In the genomic region with DNA sequence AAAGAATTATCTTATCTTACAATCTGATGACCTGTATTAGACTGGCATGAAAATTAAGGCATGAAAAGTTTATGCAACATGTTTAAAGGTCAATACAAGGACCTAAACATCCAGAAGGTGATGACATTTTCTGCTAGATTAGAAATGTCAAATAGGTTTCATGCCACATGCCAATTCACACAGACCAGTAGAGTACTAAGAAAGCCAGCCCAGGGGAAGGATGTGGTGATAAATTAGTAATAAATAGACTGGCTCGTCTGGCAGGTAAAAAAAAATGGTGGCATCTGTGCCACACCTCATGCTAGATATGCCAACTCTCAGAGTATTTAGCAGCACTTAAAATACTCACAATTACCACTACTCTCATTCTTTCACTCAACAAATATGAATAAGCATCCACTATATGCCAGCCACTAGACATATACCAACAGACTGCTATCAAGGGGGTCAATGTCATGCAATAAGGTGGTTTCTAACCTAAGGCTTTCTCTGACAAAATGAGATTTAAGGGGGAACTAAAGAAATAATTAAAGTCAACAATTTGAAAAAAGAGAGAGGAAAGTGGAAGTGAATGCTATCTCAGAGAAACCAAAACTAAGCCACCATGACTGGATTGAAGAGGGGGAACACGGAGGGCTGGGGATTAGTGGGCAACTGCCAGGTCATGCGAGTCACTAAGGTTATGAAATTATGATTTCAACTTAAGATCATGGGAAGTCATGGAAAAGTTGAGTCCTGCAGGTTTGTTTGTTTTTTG, we compare ENCODE assay signal across 1 cellular context.
A peak's percentile ranks its signal among the peaks of the same experiment; 100 is the strongest.
TF ChIP-seq lines count a peak whose summit lies in the region.

No MANE protein-coding gene starts in this region.

TF ChIP-seq in K562, 482 proteins besides CTCF, POLR2A, EP300 and RAD21 (continued from another document):
- TF ChIP-seq, protein P1, sequence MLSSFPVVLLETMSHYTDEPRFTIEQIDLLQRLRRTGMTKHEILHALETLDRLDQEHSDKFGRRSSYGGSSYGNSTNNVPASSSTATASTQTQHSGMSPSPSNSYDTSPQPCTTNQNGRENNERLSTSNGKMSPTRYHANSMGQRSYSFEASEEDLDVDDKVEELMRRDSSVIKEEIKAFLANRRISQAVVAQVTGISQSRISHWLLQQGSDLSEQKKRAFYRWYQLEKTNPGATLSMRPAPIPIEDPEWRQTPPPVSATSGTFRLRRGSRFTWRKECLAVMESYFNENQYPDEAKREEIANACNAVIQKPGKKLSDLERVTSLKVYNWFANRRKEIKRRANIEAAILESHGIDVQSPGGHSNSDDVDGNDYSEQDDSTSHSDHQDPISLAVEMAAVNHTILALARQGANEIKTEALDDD (IDR thresholded peaks at IDR 0.05) = peak; percentile 51; the same call in 1 of the 2 replicates
- TF ChIP-seq SMARCA4 (IDR thresholded peaks at IDR 0.05) = peak; percentile 41; the same call in 1 of the 2 replicates
- TF ChIP-seq NFE2 (IDR thresholded peaks at IDR 0.05; ENCODE audit: low read depth) = peak; percentile 49; the same call in 1 of the 2 replicates
- TF ChIP-seq TBL1XR1 (IDR thresholded peaks at IDR 0.05; ENCODE audit: low read length in 2 of 2) = no peak
- peak in 1 of 3 experiments; percentile 13 for TF ChIP-seq YY1 (IDR thresholded peaks at IDR 0.05; ENCODE audit: borderline replicate concordance in 1 of 3, control insufficient read depth in 1 of 3, extremely low read depth in 1 of 3, insufficient read depth in 3 of 3, insufficient read length in 1 of 3, insufficient replicate concordance in 2 of 3, low read depth in 1 of 3, low read length in 2 of 3)
- peak in 1 of 2 experiments; percentile 16; a peak in 1 of 4 replicates for TF ChIP-seq KDM1A (IDR thresholded peaks at IDR 0.05)
- TF ChIP-seq BRD9 (IDR thresholded peaks at IDR 0.05; ENCODE audit: low read depth, partially characterized antibody) = no peak
- TF ChIP-seq JUND (IDR thresholded peaks at IDR 0.05; ENCODE audit: borderline replicate concordance, low read depth, low read length) = 0 out of 2 replicates have a peak, but pooled peaks have one; percentile 19
- TF ChIP-seq JUND (tag; IDR thresholded peaks at IDR 0.05; ENCODE audit: borderline replicate concordance, low read depth, low read length) = no peak
- no peak for TF ChIP-seq GATA2 (CRISPR knock-in tag; IDR thresholded peaks at IDR 0.05)
- TF ChIP-seq ZBED1 (IDR thresholded peaks at IDR 0.05) = no peak
- no peak for TF ChIP-seq TCF7 (IDR thresholded peaks at IDR 0.05; ENCODE audit: borderline replicate concordance)
- TF ChIP-seq ARID1B (IDR thresholded peaks at IDR 0.05) = peak; percentile 55; the same call in 1 of the 2 replicates
- TF ChIP-seq, protein P2, sequence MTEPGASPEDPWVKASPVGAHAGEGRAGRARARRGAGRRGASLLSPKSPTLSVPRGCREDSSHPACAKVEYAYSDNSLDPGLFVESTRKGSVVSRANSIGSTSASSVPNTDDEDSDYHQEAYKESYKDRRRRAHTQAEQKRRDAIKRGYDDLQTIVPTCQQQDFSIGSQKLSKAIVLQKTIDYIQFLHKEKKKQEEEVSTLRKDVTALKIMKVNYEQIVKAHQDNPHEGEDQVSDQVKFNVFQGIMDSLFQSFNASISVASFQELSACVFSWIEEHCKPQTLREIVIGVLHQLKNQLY (CRISPR knock-in tag; conservative IDR thresholded peaks at IDR 0.05) = no peak
- TF ChIP-seq, protein P3, sequence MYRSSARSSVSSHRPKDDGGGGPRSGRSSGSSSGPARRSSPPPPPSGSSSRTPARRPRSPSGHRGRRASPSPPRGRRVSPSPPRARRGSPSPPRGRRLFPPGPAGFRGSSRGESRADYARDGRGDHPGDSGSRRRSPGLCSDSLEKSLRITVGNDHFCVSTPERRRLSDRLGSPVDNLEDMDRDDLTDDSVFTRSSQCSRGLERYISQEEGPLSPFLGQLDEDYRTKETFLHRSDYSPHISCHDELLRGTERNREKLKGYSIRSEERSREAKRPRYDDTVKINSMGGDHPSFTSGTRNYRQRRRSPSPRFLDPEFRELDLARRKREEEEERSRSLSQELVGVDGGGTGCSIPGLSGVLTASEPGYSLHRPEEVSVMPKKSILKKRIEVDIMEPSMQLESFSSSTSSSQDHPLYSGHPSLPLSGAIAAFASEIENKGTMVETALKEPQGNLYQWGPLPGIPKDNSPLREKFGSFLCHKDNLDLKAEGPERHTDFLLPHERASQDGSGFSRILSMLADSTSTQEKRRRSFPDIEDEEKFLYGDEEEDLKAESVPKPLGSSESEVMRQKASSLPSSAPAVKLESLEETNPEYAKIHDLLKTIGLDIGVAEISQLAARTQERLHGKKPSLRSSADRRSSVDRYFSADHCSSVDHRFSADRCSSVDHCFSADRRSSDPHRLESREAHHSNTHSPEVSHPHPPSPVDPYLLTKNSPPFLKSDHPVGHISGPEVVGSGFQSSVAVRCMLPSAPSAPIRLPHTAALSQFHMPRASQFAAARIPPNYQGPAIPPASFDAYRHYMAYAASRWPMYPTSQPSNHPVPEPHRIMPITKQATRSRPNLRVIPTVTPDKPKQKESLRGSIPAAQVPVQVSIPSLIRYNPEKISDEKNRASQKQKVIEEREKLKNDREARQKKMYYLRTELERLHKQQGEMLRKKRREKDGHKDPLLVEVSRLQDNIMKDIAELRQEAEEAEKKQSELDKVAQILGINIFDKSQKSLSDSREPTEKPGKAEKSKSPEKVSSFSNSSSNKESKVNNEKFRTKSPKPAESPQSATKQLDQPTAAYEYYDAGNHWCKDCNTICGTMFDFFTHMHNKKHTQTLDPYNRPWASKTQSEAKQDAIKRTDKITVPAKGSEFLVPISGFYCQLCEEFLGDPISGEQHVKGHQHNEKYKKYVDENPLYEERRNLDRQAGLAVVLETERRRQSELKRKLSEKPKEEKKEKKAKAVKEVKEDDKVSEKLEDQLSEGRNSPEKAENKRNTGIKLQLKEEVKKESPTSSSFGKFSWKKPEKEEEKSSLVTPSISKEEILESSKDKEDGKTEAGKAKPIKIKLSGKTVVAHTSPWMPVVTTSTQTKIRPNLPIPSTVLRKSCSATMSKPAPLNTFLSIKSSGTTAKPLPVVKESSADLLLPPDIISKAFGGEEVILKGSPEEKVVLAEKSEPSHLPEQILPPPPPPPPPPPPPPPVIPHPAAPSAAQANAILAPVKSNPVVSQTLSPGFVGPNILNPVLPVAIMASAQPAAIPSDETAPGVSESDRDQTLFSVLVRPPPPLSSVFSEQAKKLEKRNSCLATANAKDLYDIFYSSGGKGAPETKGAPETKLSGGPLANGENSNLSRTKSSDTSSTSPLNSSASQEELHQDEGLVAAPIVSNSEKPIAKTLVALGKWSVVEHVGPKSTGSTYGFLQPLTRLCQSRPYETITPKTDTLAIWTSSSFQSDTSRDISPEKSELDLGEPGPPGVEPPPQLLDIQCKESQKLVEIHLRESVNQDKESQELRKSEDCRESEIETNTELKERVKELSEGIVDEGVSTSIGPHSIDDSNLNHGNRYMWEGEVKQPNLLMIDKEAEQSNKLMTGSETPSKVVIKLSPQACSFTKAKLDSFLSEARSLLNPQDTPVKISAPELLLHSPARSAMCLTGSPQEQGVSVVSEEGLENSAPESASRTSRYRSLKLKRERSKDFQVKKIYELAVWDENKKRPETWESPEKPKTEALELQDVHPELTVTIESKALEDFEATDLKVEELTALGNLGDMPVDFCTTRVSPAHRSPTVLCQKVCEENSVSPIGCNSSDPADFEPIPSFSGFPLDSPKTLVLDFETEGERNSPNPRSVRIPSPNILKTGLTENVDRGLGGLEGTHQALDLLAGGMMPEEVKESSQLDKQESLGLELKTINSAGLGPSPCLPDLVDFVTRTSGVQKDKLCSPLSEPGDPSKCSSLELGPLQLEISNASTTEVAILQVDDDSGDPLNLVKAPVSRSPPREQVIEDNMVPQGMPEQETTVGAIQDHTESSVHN (IDR thresholded peaks at IDR 0.05; ENCODE audit: borderline replicate concordance in 1 of 2, low read depth in 1 of 2) = 0 out of 4 replicates have a peak, but pooled peaks of 1 of the 2 experiments have one; percentile 35
- TF ChIP-seq, protein P4, sequence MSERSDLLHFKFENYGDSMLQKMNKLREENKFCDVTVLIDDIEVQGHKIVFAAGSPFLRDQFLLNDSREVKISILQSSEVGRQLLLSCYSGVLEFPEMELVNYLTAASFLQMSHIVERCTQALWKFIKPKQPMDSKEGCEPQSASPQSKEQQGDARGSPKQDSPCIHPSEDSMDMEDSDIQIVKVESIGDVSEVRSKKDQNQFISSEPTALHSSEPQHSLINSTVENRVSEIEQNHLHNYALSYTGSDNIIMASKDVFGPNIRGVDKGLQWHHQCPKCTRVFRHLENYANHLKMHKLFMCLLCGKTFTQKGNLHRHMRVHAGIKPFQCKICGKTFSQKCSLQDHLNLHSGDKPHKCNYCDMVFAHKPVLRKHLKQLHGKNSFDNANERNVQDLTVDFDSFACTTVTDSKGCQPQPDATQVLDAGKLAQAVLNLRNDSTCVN (CRISPR knock-in tag; IDR thresholded peaks at IDR 0.05) = no peak
- peak; percentile 63; the same call in 1 of the 2 replicates for TF ChIP-seq DPF2 (IDR thresholded peaks at IDR 0.05)
- no peak for TF ChIP-seq SRSF7 (optimal IDR thresholded peaks at IDR 0.05; ENCODE audit: low read depth, low read length)
- TF ChIP-seq RBM39 (optimal IDR thresholded peaks at IDR 0.05; ENCODE audit: low read depth, low read length) = no peak
- no peak for TF ChIP-seq ZNF263 (CRISPR knock-in tag; IDR thresholded peaks at IDR 0.05; ENCODE audit: borderline replicate concordance)
- peak; percentile 54; the same call in 1 of the 2 replicates for TF ChIP-seq FOSL1 (tag; conservative IDR thresholded peaks at IDR 0.05)
- no peak for TF ChIP-seq CTBP1 (IDR thresholded peaks at IDR 0.05; ENCODE audit: borderline replicate concordance)
- no peak for TF ChIP-seq CXXC5 (CRISPR knock-in tag; IDR thresholded peaks at IDR 0.05)
